1 cellular context compared by ENCODE assay signal in genomic region chr20:62461834-62462233, GRCh38.
TF ChIP-seq lines count a peak whose summit lies in the region.

No MANE protein-coding gene starts in this region.

TF ChIP-seq in K562, 482 proteins besides CTCF, POLR2A, EP300 and RAD21:
- peak; percentile 67; the same call in 1 of the 2 replicates for TF ChIP-seq ZBTB33 (CRISPR knock-in tag; IDR thresholded peaks at IDR 0.05)
- peak; percentile 25 to 30; a peak in 3 of 4 replicates for TF ChIP-seq NRF1 (conservative IDR thresholded peaks at IDR 0.05 in 1 of 2, IDR thresholded peaks at IDR 0.05 in 1 of 2)
- no peak for TF ChIP-seq SMAD2 (IDR thresholded peaks at IDR 0.05; ENCODE audit: low read depth, low read length)
